ENCODE assay signal across 21 cellular contexts in the genomic region with DNA sequence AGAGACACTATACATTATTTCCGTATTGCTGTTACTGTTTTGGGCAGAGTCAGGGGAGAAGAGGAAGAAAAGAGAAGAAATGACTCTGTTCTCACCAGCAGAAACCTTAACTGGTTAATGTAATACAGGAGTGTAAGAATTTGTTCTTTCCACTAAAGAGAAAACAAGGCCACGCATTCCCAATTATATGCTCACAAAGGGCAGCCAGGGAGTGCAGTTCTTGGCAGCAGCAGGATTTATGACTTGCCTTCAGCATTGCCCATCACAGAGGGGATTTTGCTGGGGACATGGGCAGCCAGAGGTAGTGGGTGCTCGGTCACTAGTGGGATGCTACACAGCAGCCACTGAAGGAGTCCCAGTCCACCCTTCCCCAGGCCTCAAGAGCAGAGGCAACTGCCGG. TPM values are rescaled to one million over a fixed set of nuclear protein-coding genes. Genes with fewer than 3 reads are reported as not detected.
"Had no signal": no experiment of that assay in that cellular context is flagged by ENCODE, and none has a peak within 500 bp of the region (broad histone marks: within the 10 kb centered on the region; RNA-seq: fewer than 3 reads in every experiment).

No MANE protein-coding gene starts in this region.

- H3K27me3 ChIP-seq: ascending aorta, esophagus muscularis mucosa, left lung, right atrium auricular region, transverse colon had no signal

- H3K27ac Mint-ChIP-seq: activated naive CD4-positive, alpha-beta T cell treated with anti-CD3 and anti-CD28 coated beads for 36 hours; activated naive CD8-positive, alpha-beta T cell treated with anti-CD3 and anti-CD28 coated beads, Interleukin-2, amount 50 U/mL, for 24 hours; activated T-helper 2 cell treated with anti-CD3 and anti-CD28 coated beads, Interferon-gamma antibody, Interleukin-2, Interleukin-4, amounts not matched to agents 10 μg/mL and 5 μg/mL and 100 μg/mL, durations not matched to agents 14 hours and 24 hours and 36 hours; natural killer cell; progenitor cell of endocrine pancreas; T-helper 2 cell treated with Interferon-gamma antibody and Interleukin-4, amounts not matched to agents 5 μg/mL and 100 μg/mL, for 36 hours had no signal

- DNase-seq: activated CD4-positive, CD25-positive, alpha-beta regulatory T cell treated with anti-CD3 and anti-CD28 coated beads, Interleukin-2, amount 50 U/mL, for 72 hours; activated naive CD4-positive, alpha-beta T cell treated with anti-CD3 and anti-CD28 coated beads for 36 hours; activated naive CD8-positive, alpha-beta T cell treated with anti-CD3 and anti-CD28 coated beads, Interleukin-2, amount 50 U/mL, for 24 hours; activated T-cell treated with anti-CD3 and anti-CD28 coated beads for 4 hours; hippocampal formation; left lung; natural killer cell; small intestine; stimulated activated CD4-positive, alpha-beta T cell treated with anti-CD3 and anti-CD28 coated beads, Interleukin-4, amount 100 ng/mL, for 24 hours; stimulated activated naive CD4-positive, alpha-beta T cell; substantia nigra; SW 1271; transverse colon had no signal

- H3K4me1 ChIP-seq: ascending aorta, esophagus muscularis mucosa, right atrium auricular region, transverse colon had no signal

- H3K27me3 Mint-ChIP-seq: activated naive CD8-positive, alpha-beta T cell treated with anti-CD3 and anti-CD28 coated beads, Interleukin-2, amount 50 U/mL, for 24 hours; progenitor cell of endocrine pancreas had no signal

- H3K4me3 Mint-ChIP-seq: activated naive CD4-positive, alpha-beta T cell treated with anti-CD3 and anti-CD28 coated beads for 36 hours; activated naive CD8-positive, alpha-beta T cell treated with anti-CD3 and anti-CD28 coated beads, Interleukin-2, amount 50 U/mL, for 24 hours; natural killer cell; T-helper 2 cell treated with Interferon-gamma antibody and Interleukin-4, amounts not matched to agents 5 μg/mL and 100 μg/mL, for 36 hours had no signal

- H3K27ac ChIP-seq: ascending aorta, esophagus muscularis mucosa, left lung, right atrium auricular region, transverse colon had no signal

- FAIRE-seq: colon, keratinocyte, small intestine had no signal

- H3K9me3 ChIP-seq: ascending aorta, right atrium auricular region had no signal

- H3K36me3 ChIP-seq: ascending aorta, transverse colon had no signal

- ATAC-seq: activated naive CD8-positive, alpha-beta T cell treated with anti-CD3 and anti-CD28 coated beads, Interleukin-2, amount 50 U/mL, for 24 hours; left lung; natural killer cell had no signal

- H3K4me3 ChIP-seq: ascending aorta, esophagus muscularis mucosa, left lung, right atrium auricular region, transverse colon had no signal

RNA-seq across cellular contexts. Expression of a gene that starts 18.4 kb away (rescaled TPM):
- total RNA-seq: ascending aorta had no signal
